Comparison of ENCODE assay signal across 1 cellular context in the genomic region with DNA sequence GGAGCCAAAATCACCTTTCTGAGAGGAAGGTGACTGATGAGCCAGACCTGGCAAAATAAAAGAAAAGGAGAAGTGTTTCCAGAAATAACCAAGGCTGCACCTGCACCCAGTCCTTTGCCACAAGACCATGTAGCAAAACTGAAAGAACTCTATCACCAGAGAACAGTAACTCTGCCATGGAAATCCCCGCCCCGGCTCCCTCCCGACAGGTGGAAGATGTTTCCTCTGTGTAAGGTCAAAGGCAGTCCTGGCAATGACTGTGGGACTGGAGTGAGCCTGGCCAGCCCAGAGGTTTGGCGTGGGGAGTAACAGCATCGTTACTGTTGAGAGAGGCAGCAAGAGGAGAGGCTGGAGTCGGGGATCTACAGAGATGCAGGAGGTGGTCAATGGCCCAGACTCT.
TF ChIP-seq lines count a peak whose summit lies in the region.

No MANE protein-coding gene starts in this region.

TF ChIP-seq in GM12878, 131 proteins besides CTCF, POLR2A, EP300 and RAD21 (continued from another document and continues in another):
- TF ChIP-seq NR2F1 (conservative IDR thresholded peaks at IDR 0.05) = peak; percentile 90; the same call in 1 of the 2 replicates
- no peak for TF ChIP-seq RFX5 (IDR thresholded peaks at IDR 0.05; ENCODE audit: low read depth, low read length)
- TF ChIP-seq, protein P1, sequence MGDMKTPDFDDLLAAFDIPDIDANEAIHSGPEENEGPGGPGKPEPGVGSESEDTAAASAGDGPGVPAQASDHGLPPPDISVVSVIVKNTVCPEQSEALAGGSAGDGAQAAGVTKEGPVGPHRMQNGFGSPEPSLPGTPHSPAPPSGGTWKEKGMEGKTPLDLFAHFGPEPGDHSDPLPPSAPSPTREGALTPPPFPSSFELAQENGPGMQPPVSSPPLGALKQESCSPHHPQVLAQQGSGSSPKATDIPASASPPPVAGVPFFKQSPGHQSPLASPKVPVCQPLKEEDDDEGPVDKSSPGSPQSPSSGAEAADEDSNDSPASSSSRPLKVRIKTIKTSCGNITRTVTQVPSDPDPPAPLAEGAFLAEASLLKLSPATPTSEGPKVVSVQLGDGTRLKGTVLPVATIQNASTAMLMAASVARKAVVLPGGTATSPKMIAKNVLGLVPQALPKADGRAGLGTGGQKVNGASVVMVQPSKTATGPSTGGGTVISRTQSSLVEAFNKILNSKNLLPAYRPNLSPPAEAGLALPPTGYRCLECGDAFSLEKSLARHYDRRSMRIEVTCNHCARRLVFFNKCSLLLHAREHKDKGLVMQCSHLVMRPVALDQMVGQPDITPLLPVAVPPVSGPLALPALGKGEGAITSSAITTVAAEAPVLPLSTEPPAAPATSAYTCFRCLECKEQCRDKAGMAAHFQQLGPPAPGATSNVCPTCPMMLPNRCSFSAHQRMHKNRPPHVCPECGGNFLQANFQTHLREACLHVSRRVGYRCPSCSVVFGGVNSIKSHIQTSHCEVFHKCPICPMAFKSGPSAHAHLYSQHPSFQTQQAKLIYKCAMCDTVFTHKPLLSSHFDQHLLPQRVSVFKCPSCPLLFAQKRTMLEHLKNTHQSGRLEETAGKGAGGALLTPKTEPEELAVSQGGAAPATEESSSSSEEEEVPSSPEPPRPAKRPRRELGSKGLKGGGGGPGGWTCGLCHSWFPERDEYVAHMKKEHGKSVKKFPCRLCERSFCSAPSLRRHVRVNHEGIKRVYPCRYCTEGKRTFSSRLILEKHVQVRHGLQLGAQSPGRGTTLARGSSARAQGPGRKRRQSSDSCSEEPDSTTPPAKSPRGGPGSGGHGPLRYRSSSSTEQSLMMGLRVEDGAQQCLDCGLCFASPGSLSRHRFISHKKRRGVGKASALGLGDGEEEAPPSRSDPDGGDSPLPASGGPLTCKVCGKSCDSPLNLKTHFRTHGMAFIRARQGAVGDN (IDR thresholded peaks at IDR 0.05) = peak; percentile 34; the same call in 1 of the 2 replicates
- no peak for TF ChIP-seq RAD51 (IDR thresholded peaks at IDR 0.05)
- TF ChIP-seq, protein P2, sequence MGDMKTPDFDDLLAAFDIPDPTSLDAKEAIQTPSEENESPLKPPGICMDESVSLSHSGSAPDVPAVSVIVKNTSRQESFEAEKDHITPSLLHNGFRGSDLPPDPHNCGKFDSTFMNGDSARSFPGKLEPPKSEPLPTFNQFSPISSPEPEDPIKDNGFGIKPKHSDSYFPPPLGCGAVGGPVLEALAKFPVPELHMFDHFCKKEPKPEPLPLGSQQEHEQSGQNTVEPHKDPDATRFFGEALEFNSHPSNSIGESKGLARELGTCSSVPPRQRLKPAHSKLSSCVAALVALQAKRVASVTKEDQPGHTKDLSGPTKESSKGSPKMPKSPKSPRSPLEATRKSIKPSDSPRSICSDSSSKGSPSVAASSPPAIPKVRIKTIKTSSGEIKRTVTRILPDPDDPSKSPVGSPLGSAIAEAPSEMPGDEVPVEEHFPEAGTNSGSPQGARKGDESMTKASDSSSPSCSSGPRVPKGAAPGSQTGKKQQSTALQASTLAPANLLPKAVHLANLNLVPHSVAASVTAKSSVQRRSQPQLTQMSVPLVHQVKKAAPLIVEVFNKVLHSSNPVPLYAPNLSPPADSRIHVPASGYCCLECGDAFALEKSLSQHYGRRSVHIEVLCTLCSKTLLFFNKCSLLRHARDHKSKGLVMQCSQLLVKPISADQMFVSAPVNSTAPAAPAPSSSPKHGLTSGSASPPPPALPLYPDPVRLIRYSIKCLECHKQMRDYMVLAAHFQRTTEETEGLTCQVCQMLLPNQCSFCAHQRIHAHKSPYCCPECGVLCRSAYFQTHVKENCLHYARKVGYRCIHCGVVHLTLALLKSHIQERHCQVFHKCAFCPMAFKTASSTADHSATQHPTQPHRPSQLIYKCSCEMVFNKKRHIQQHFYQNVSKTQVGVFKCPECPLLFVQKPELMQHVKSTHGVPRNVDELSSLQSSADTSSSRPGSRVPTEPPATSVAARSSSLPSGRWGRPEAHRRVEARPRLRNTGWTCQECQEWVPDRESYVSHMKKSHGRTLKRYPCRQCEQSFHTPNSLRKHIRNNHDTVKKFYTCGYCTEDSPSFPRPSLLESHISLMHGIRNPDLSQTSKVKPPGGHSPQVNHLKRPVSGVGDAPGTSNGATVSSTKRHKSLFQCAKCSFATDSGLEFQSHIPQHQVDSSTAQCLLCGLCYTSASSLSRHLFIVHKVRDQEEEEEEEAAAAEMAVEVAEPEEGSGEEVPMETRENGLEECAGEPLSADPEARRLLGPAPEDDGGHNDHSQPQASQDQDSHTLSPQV (IDR thresholded peaks at IDR 0.05) = no peak
- no peak for TF ChIP-seq YBX1 (IDR thresholded peaks at IDR 0.05)
- TF ChIP-seq ZBTB4 (CRISPR knock-in tag; IDR thresholded peaks at IDR 0.05) = no peak
- TF ChIP-seq EZH2 (IDR thresholded peaks at IDR 0.05; ENCODE audit: borderline replicate concordance, control insufficient read depth, low read depth, low read length) = no peak
- TF ChIP-seq NR2C1 (IDR thresholded peaks at IDR 0.05) = peak; percentile 57
- TF ChIP-seq JUND (IDR thresholded peaks at IDR 0.05; ENCODE audit: low read depth, low read length) = no peak
- TF ChIP-seq FOXK2 (IDR thresholded peaks at IDR 0.05) = no peak
- no peak for TF ChIP-seq SMAD5 (IDR thresholded peaks at IDR 0.05; ENCODE audit: low read depth)
- no peak for TF ChIP-seq GABPA (IDR thresholded peaks at IDR 0.05; ENCODE audit: low read depth)
- no peak for TF ChIP-seq BRCA1 (IDR thresholded peaks at IDR 0.05; ENCODE audit: low read depth, low read length)
- TF ChIP-seq LARP7 (IDR thresholded peaks at IDR 0.05) = 0 out of 2 replicates have a peak, but pooled peaks have one; percentile 26
- TF ChIP-seq MXI1 (IDR thresholded peaks at IDR 0.05; ENCODE audit: low read depth, low read length) = 0 out of 2 replicates have a peak, but pooled peaks have one; percentile 51
- TF ChIP-seq PAX5 (IDR thresholded peaks at IDR 0.05; ENCODE audit: borderline replicate concordance, low read depth, low read length) = peak; percentile 64
- TF ChIP-seq CHD1 (IDR thresholded peaks at IDR 0.05; ENCODE audit: low read depth, low read length) = no peak
- no peak for TF ChIP-seq SP1 (IDR thresholded peaks at IDR 0.05; ENCODE audit: low read depth, low read length)
- TF ChIP-seq BCLAF1 (IDR thresholded peaks at IDR 0.05) = no peak
- no peak; the same call in 1 of the 2 replicates for TF ChIP-seq ZNF217 (IDR thresholded peaks at IDR 0.05)
- 0 out of 2 replicates have a peak, but pooled peaks have one; percentile 17 for TF ChIP-seq TARDBP (IDR thresholded peaks at IDR 0.05; ENCODE audit: borderline replicate concordance)
- TF ChIP-seq GATAD2B (conservative IDR thresholded peaks at IDR 0.05; ENCODE audit: low read depth) = peak; percentile 58
- TF ChIP-seq PBX3 (IDR thresholded peaks at IDR 0.05; ENCODE audit: insufficient replicate concordance, low read depth, low read length) = peak; percentile 29
- TF ChIP-seq TAF1 (IDR thresholded peaks at IDR 0.05; ENCODE audit: borderline replicate concordance, low read depth, low read length) = peak; percentile 13; the same call in 1 of the 2 replicates
- TF ChIP-seq SUZ12 (IDR thresholded peaks at IDR 0.05; ENCODE audit: unreplicated experiment) = no peak
- peak; percentile 95 for TF ChIP-seq IKZF1 (conservative IDR thresholded peaks at IDR 0.05)
- TF ChIP-seq WRNIP1 (IDR thresholded peaks at IDR 0.05; ENCODE audit: borderline replicate concordance, low read depth, low read length) = no peak
- peak; percentile 97 for TF ChIP-seq MEF2A (IDR thresholded peaks at IDR 0.05; ENCODE audit: insufficient read depth, low read depth, low read length)
- TF ChIP-seq SPI1 (IDR thresholded peaks at IDR 0.05; ENCODE audit: borderline replicate concordance, insufficient read depth, low read depth, low read length) = peak; percentile 89
- peak; percentile 92 for TF ChIP-seq RELA (IDR thresholded peaks at IDR 0.05; ENCODE audit: borderline replicate concordance, partially characterized antibody)
- TF ChIP-seq RCOR1 (conservative IDR thresholded peaks at IDR 0.05; ENCODE audit: low read depth, low read length) = no peak
- no peak for TF ChIP-seq PML (IDR thresholded peaks at IDR 0.05; ENCODE audit: low read length)
- no peak for TF ChIP-seq FOS (IDR thresholded peaks at IDR 0.05; ENCODE audit: borderline replicate concordance, extremely low read depth, insufficient read length)
- TF ChIP-seq BMI1 (IDR thresholded peaks at IDR 0.05; ENCODE audit: borderline replicate concordance) = no peak
- TF ChIP-seq ZNF24 (IDR thresholded peaks at IDR 0.05) = no peak
- TF ChIP-seq ZNF622 (IDR thresholded peaks at IDR 0.05) = no peak
- peak; percentile 52 for TF ChIP-seq KLF5 (IDR thresholded peaks at IDR 0.05; ENCODE audit: partially characterized antibody)
- TF ChIP-seq TBL1XR1 (IDR thresholded peaks at IDR 0.05; ENCODE audit: low read depth, low read length) = peak; percentile 75
- TF ChIP-seq JUNB (IDR thresholded peaks at IDR 0.05) = peak; percentile 29; the same call in 1 of the 2 replicates
- peak; percentile 95 for TF ChIP-seq RELB (IDR thresholded peaks at IDR 0.05; ENCODE audit: low read depth)
- TF ChIP-seq ZBED1 (IDR thresholded peaks at IDR 0.05; ENCODE audit: borderline replicate concordance) = peak; percentile 90
- TF ChIP-seq SMAD1 (IDR thresholded peaks at IDR 0.05; ENCODE audit: low read depth, partially characterized antibody) = no peak
- peak; percentile 79 for TF ChIP-seq NFIC (IDR thresholded peaks at IDR 0.05; ENCODE audit: low read depth, low read length)
- TF ChIP-seq SMARCA5 (IDR thresholded peaks at IDR 0.05) = no peak
- TF ChIP-seq SREBF2 (IDR thresholded peaks at IDR 0.05; ENCODE audit: low read length) = no peak
- TF ChIP-seq CHD2 (IDR thresholded peaks at IDR 0.05; ENCODE audit: borderline replicate concordance, low read depth, low read length) = peak; percentile 71; the same call in 1 of the 2 replicates
- peak; percentile 69 for TF ChIP-seq CBX5 (IDR thresholded peaks at IDR 0.05; ENCODE audit: low read depth)
- TF ChIP-seq HDAC6 (IDR thresholded peaks at IDR 0.05; ENCODE audit: unreplicated experiment) = no peak
- TF ChIP-seq TCF12 (IDR thresholded peaks at IDR 0.05; ENCODE audit: low read depth, low read length) = peak; percentile 97
- no peak for TF ChIP-seq SUPT20H (IDR thresholded peaks at IDR 0.05; ENCODE audit: borderline replicate concordance, control insufficient read depth, low read depth, low read length)
- no peak for TF ChIP-seq ZNF274 (IDR thresholded peaks at IDR 0.05; ENCODE audit: insufficient read depth, insufficient read length)
- no peak for TF ChIP-seq SRF (IDR thresholded peaks at IDR 0.05; ENCODE audit: low read depth in 2 of 2, low read length in 2 of 2)
- no peak for TF ChIP-seq SMC3 (IDR thresholded peaks at IDR 0.05; ENCODE audit: borderline replicate concordance, low read length)
